In the genomic region with DNA sequence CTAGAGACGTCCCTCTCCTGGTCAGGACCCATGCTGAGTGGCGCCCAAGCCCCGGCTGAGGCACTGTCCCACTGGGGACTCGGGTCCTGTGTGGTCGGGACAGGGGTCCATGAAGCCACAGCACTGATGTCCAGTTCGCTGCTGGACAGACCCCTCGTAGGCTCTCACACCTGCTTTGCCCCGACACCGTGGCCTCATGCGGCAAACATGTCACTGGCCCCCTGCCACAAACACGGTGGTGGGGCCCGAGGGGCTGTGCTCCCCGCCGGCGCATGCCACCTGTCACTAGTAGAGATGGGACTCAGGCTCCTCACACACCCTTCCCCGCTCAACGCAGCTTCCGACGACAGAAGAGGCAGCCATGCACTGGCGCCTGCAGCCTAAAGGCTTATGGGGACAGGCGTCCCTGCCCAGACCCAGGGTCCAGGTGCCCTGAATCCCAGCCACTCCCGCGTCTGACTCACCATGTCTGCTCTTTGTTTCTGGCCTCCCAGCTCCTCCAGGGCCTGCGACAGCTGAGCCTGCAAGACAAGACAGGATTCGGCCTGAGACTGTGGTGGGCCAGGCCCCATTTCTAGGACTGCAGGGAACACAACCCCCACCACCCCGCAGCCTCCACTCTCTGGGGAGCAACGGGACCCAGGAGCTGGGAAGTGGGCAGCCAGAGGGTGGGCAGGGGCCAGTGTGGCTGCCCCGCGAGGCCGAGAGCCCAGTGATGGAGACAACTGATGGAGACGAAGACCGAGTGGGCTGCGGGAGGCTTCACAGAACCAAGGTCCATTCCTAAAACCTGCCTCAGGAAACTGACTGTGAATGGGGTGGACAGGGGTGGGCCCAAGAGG, we compare ENCODE assay signal across 17 cellular contexts.
DNase-seq lines count a peak whose midpoint lies in the region; ATAC-seq and TF ChIP-seq lines count a peak whose summit lies in the region.
"Had no signal": no experiment of that assay in that cellular context is flagged by ENCODE, and none has a peak within 500 bp of the region (broad histone marks: within the 10 kb centered on the region; RNA-seq: fewer than 3 reads in every experiment).

No MANE protein-coding gene starts in this region.

- H3K36me3 ChIP-seq in BLaER1: peaks cover 26% of the 10 kb centered on the region

- DNase-seq in NCI-H1694 treated with DMSO at 0.1 percent for 48 hours (lab: John Stamatoyannopoulos, UW) (peak; percentile 37), cardiac septum (ENCODE audit: low spot score) (peak; percentile 73), neural crest cell (ENCODE audit: low read depth, low spot score) (no peak), AG08396 (ENCODE audit: low spot score) (no peak)
- no peak for DNase-seq in stimulated activated CD8-positive, alpha-beta memory T cell treated with anti-CD3 and anti-CD28 coated beads, Interleukin-4, amount 100 ng/mL, for 48 hours
- DNase-seq: activated CD4-positive, alpha-beta T cell treated with anti-CD3 and anti-CD28 coated beads for 4 hours; effector CD4-positive, alpha-beta T cell; GF-D8; NCI-H1436; NCI-H446; stimulated activated CD4-positive, alpha-beta T cell treated with anti-CD3 and anti-CD28 coated beads, Interleukin-1b, Interleukin-23, amount 100 ng/mL, for 48 hours; substantia nigra had no signal

- H3K4me1 ChIP-seq in BLaER1: peaks cover 100% of the 10 kb centered on the region

- no peak overlapping the region for H3K4me3 Mint-ChIP-seq in neural crest cell
- H3K4me3 Mint-ChIP-seq: activated naive CD4-positive, alpha-beta T cell treated with anti-CD3 and anti-CD28 coated beads, Interleukin-2, amount 50 U/mL, for 24 hours; naive thymus-derived CD4-positive, alpha-beta T cell had no signal

- peaks cover 100% of the 10 kb centered on the region for H4K20me1 ChIP-seq in BLaER1

- peak overlapping the region; percentile 48 for H3K27ac ChIP-seq in BLaER1

- H3K9me3 ChIP-seq in BLaER1: no peaks in the 10 kb centered on the region

- ATAC-seq in HG03196 (IDR thresholded peaks at IDR 0.05; ENCODE audit: unreplicated experiment) (no peak), GM21737 (IDR thresholded peaks at IDR 0.05; ENCODE audit: unreplicated experiment) (no peak)
- ATAC-seq: naive thymus-derived CD4-positive, alpha-beta T cell had no signal

- H3K4me2 ChIP-seq in BLaER1: peak overlapping the region; percentile 91

- no peaks in the 10 kb centered on the region for H3K27me3 ChIP-seq in BLaER1

- H3K9me3 Mint-ChIP-seq in neural crest cell: no peaks in the 10 kb centered on the region
- H3K9me3 Mint-ChIP-seq: activated naive CD4-positive, alpha-beta T cell treated with anti-CD3 and anti-CD28 coated beads, Interleukin-2, amount 50 U/mL, for 24 hours; naive thymus-derived CD4-positive, alpha-beta T cell had no signal

- H3K27ac Mint-ChIP-seq in neural crest cell (ENCODE audit: unreplicated experiment): peak overlapping the region; percentile 94
- H3K27ac Mint-ChIP-seq: activated naive CD4-positive, alpha-beta T cell treated with anti-CD3 and anti-CD28 coated beads, Interleukin-2, amount 50 U/mL, for 24 hours had no signal

- peak overlapping the region; percentile 44; the same call in 1 of the 2 replicates for H3K9ac ChIP-seq in BLaER1

- H3K36me3 Mint-ChIP-seq in neural crest cell (ENCODE audit: low read depth): no peaks in the 10 kb centered on the region
- H3K36me3 Mint-ChIP-seq: activated naive CD4-positive, alpha-beta T cell treated with anti-CD3 and anti-CD28 coated beads, Interleukin-2, amount 50 U/mL, for 24 hours had no signal

- TF ChIP-seq CTCF in neural crest cell (conservative IDR thresholded peaks at IDR 0.05): no peak

- intact Hi-C loops in cardiac septum (cut with DNase I): no loop called here

- no peaks in the 10 kb centered on the region for H3K27me3 Mint-ChIP-seq in neural crest cell (ENCODE audit: low read depth)
- H3K27me3 Mint-ChIP-seq: activated naive CD4-positive, alpha-beta T cell treated with anti-CD3 and anti-CD28 coated beads, Interleukin-2, amount 50 U/mL, for 24 hours; naive thymus-derived CD4-positive, alpha-beta T cell had no signal

- no peak overlapping the region; the same call in 1 of the 2 replicates for H3K4me3 ChIP-seq in BLaER1

- peaks cover 18% of the 10 kb centered on the region for H3K4me1 Mint-ChIP-seq in neural crest cell

Comparison
In these comparisons a context has a peak if more than half of its experiments do, and no peak if none do; other contexts are left out.
1. DNase-seq: peak in NCI-H1694 treated with DMSO at 0.1 percent for 48 hours (single experiment) and cardiac septum (single experiment); none in neural crest cell (single experiment), stimulated activated CD8-positive, alpha-beta memory T cell treated with anti-CD3 and anti-CD28 coated beads, Interleukin-4, amount 100 ng/mL, for 48 hours (single experiment) and AG08396 (single experiment).